In the genomic region with DNA sequence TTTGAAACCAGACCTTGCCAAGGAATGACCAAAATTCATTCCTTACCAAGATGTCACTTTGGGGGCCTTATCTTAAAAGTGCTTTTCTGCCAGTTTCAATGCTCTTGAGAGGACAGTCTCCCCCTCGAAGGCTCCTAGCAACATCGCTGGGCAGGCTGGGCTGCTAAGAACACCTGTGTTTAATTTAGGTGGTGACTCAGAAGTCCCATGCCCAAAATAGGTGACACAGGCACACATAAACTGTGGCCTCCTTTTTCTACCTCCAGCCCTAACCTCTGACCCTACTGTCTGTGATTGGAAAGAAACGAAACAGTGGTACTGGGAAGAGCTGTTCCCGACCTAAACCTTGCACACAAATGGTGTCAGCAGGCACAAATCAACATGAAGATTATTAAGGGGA, we compare ENCODE assay signal across 21 cellular contexts. TPM values are rescaled to one million over a fixed set of nuclear protein-coding genes. Genes with fewer than 3 reads are reported as not detected.
DNase-seq lines count a peak whose midpoint lies in the region; ATAC-seq and TF ChIP-seq lines count a peak whose summit lies in the region.
"Had no signal": no experiment of that assay in that cellular context is flagged by ENCODE, and none has a peak within 500 bp of the region (broad histone marks: within the 10 kb centered on the region; RNA-seq: fewer than 3 reads in every experiment).

No MANE protein-coding gene starts in this region.

- WGBS in SK-N-SH (ENCODE audit: low lambda C conversion rate) = 84% methylated on average over 4 of the region's 4 CpGs

- no peak for TF ChIP-seq POLR2A in vagina (IDR thresholded peaks at IDR 0.05)

- H3K79me2 ChIP-seq in SK-N-SH (ENCODE audit: insufficient read depth) = no peaks in the 10 kb centered on the region

- intact Hi-C loops in vagina (cut with DNase I) = no loop called here

- H3K4me3 Mint-ChIP-seq in osteocyte (ENCODE audit: unreplicated experiment) = peak overlapping the region; percentile 32

- no peaks in the 10 kb centered on the region for H3K9me3 Mint-ChIP-seq in osteocyte (ENCODE audit: unreplicated experiment)

- H3K36me3 Mint-ChIP-seq in osteocyte (ENCODE audit: unreplicated experiment) = no peaks in the 10 kb centered on the region

- no peaks in the 10 kb centered on the region for H4K20me1 ChIP-seq in SK-N-SH (ENCODE audit: insufficient read depth)

- no peaks in the 10 kb centered on the region for H3K9me3 ChIP-seq in SK-N-SH
- no peaks in the 10 kb centered on the region for H3K9me3 ChIP-seq in vagina
- H3K9me3 ChIP-seq: ovary, SJCRH30 had no signal

- H3K27ac ChIP-seq in SK-N-SH (ENCODE audit: low read depth in 2 of 2, low read length in 1 of 2) = peak overlapping the region; percentile 18 to 90; a peak in 3 of 4 replicates
- H3K27ac ChIP-seq in coronary artery = peak overlapping the region; percentile 83 to 91
- H3K27ac ChIP-seq in vagina = peak overlapping the region; percentile 82
- H3K27ac ChIP-seq: C4-2B, SJCRH30 had no signal

- no peak for TF ChIP-seq RAD21 in SK-N-SH (IDR thresholded peaks at IDR 0.05; ENCODE audit: low read length)

- ATAC-seq in SK-N-SH treated with all-trans-retinoic acid at 6 μM for 48 hours = no peak
- ATAC-seq: left cardiac atrium had no signal

- no peaks in the 10 kb centered on the region for H3K9me2 ChIP-seq in SK-N-SH

- POLR2A ChIA-PET in SK-N-SH (lab: Yijun Ruan, JAX) = no interaction called here

- CTCF ChIA-PET in SK-N-SH (lab: Yijun Ruan, JAX) = interaction anchor here (1.9 kb wide), 1 partner anchor 540 kb away, joined by 5 read pairs; no protein-coding TSS in a partner anchor

- H2AFZ ChIP-seq in SK-N-SH (ENCODE audit: low read depth) = no peak overlapping the region

- DNase-seq in SK-N-SH (no peak), coronary artery (ENCODE audit: low spot score) (no peak), osteocyte (ENCODE audit: extremely low spot score, unreplicated experiment) (no peak), vagina (ENCODE audit: extremely low spot score in 2 of 2) (no peak), AG08395 (ENCODE audit: low spot score) (no peak), NCI-H1417 treated with DMSO at 0.1 percent for 48 hours (lab: John Stamatoyannopoulos, UW) (no peak), NCI-H69 (lab: John Stamatoyannopoulos, UW) (no peak)
- DNase-seq: 8988T; activated CD4-positive, CD25-positive, alpha-beta regulatory T cell treated with anti-CD3 and anti-CD28 coated beads, Interleukin-2, amount 50 U/mL, for 72 hours; activated CD8-positive, alpha-beta memory T cell treated with anti-CD3 and anti-CD28 coated beads, Interleukin-2, amount 50 U/mL, for 48 hours; amygdala; cerebellar nuclear complex; DMS79; left cardiac atrium; NCI-H187 treated with DMSO at 0.1 percent for 48 hours; NCI-H446 treated with DMSO at 0.1 percent for 48 hours; ovary; SJCRH30; T1000 had no signal

- peaks cover 13% of the 10 kb centered on the region for H3F3A ChIP-seq in SK-N-SH (replicated peaks; ENCODE audit: insufficient read depth)

- no peak for TF ChIP-seq EP300 in SK-N-SH (IDR thresholded peaks at IDR 0.05; ENCODE audit: borderline replicate concordance in 1 of 2, low read depth in 1 of 2, low read length in 1 of 2)

- H3K4me1 ChIP-seq in SK-N-SH (ENCODE audit: control insufficient read depth in 1 of 2, insufficient read depth in 2 of 2, low read depth in 1 of 2, low read length in 1 of 2) (peaks cover 14 to 30% of the 10 kb centered on the region in 2 experiments; a peak in 3 of 4 replicates), vagina (peaks cover 37% of the 10 kb centered on the region)

- H3K4me3 ChIP-seq in SK-N-SH (ENCODE audit: low read depth in 2 of 2, low read length in 1 of 2) (no peak overlapping the region), coronary artery (no peak overlapping the region), vagina (no peak overlapping the region)
- H3K4me3 ChIP-seq: ovary, SJCRH30 had no signal

- no peak for TF ChIP-seq CTCF in SK-N-SH (IDR thresholded peaks at IDR 0.05)
- no peak for TF ChIP-seq CTCF in coronary artery (IDR thresholded peaks at IDR 0.05)
- no peak for TF ChIP-seq CTCF in osteocyte (IDR thresholded peaks at IDR 0.05)
- TF ChIP-seq CTCF in vagina (IDR thresholded peaks at IDR 0.05) = no peak

- H3K27ac Mint-ChIP-seq in osteocyte (ENCODE audit: unreplicated experiment) = peak overlapping the region; percentile 96

- no peaks in the 10 kb centered on the region for H3K36me3 ChIP-seq in SK-N-SH (replicated peaks in 1 of 2; ENCODE audit: control insufficient read depth in 1 of 2, insufficient read depth in 2 of 2, low read length in 1 of 2)
- no peaks in the 10 kb centered on the region for H3K36me3 ChIP-seq in vagina
- H3K36me3 ChIP-seq: ovary, SJCRH30 had no signal

- H3K4me1 Mint-ChIP-seq in osteocyte (ENCODE audit: unreplicated experiment) = peaks cover 73% of the 10 kb centered on the region

- no peaks in the 10 kb centered on the region for H3K27me3 ChIP-seq in SK-N-SH (ENCODE audit: insufficient read depth)
- no peaks in the 10 kb centered on the region for H3K27me3 ChIP-seq in vagina
- H3K27me3 ChIP-seq: ovary, SJCRH30 had no signal

- peak overlapping the region; percentile 81; the same call in 1 of the 2 replicates for H3K4me2 ChIP-seq in SK-N-SH

- no peaks in the 10 kb centered on the region for H3K27me3 Mint-ChIP-seq in osteocyte (ENCODE audit: unreplicated experiment)

- H3K9ac ChIP-seq in SK-N-SH = no peak overlapping the region

TF ChIP-seq in SK-N-SH, 30 proteins besides CTCF, POLR2A, EP300 and RAD21:
- peak; percentile 76 for TF ChIP-seq TCF12 (IDR thresholded peaks at IDR 0.05)
- TF ChIP-seq POLR2AphosphoS5 (IDR thresholded peaks at IDR 0.05; ENCODE audit: low read depth, low read length) = no peak
- no peak for TF ChIP-seq MXI1 (IDR thresholded peaks at IDR 0.05; ENCODE audit: low read depth, low read length)

TF ChIP-seq in SK-N-SH treated with all-trans-retinoic acid at 6 μM for 48 hours, 23 proteins besides CTCF, POLR2A, EP300 and RAD21:
- TF ChIP-seq RARB (CRISPR knock-in tag; IDR thresholded peaks at IDR 0.05) (no peak), ARNTL (CRISPR knock-in tag; IDR thresholded peaks at IDR 0.05; ENCODE audit: borderline replicate concordance, low read depth) (no peak), ZNF8 (CRISPR knock-in tag; IDR thresholded peaks at IDR 0.05) (no peak), ZNF565 (CRISPR knock-in tag; conservative IDR thresholded peaks at IDR 0.05; ENCODE audit: low read depth) (no peak), ZC3H10 (CRISPR knock-in tag; IDR thresholded peaks at IDR 0.05) (no peak), PPARA (CRISPR knock-in tag; IDR thresholded peaks at IDR 0.05; ENCODE audit: borderline replicate concordance) (no peak), GLIS3 (CRISPR knock-in tag; IDR thresholded peaks at IDR 0.05) (no peak), TOX (CRISPR knock-in tag; IDR thresholded peaks at IDR 0.05; ENCODE audit: borderline replicate concordance) (no peak)
- TF ChIP-seq, protein P1, sequence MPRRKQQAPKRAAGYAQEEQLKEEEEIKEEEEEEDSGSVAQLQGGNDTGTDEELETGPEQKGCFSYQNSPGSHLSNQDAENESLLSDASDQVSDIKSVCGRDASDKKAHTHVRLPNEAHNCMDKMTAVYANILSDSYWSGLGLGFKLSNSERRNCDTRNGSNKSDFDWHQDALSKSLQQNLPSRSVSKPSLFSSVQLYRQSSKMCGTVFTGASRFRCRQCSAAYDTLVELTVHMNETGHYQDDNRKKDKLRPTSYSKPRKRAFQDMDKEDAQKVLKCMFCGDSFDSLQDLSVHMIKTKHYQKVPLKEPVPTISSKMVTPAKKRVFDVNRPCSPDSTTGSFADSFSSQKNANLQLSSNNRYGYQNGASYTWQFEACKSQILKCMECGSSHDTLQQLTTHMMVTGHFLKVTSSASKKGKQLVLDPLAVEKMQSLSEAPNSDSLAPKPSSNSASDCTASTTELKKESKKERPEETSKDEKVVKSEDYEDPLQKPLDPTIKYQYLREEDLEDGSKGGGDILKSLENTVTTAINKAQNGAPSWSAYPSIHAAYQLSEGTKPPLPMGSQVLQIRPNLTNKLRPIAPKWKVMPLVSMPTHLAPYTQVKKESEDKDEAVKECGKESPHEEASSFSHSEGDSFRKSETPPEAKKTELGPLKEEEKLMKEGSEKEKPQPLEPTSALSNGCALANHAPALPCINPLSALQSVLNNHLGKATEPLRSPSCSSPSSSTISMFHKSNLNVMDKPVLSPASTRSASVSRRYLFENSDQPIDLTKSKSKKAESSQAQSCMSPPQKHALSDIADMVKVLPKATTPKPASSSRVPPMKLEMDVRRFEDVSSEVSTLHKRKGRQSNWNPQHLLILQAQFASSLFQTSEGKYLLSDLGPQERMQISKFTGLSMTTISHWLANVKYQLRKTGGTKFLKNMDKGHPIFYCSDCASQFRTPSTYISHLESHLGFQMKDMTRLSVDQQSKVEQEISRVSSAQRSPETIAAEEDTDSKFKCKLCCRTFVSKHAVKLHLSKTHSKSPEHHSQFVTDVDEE (CRISPR knock-in tag; IDR thresholded peaks at IDR 0.05) = no peak

RNA-seq across cellular contexts. Expression of a gene that starts 28.7 kb away (rescaled TPM):
- 4.2 and 4.9 TPM in 2 replicates for polyA plus RNA-seq in SK-N-SH (2012; rRNA removed)
- polyA plus RNA-seq in SK-N-SH (2012; cell fraction: cytosol; rRNA removed) = 6.5 and 8.4 TPM in 2 replicates
- 2.9 and 5.3 TPM in 2 replicates for polyA plus RNA-seq in SK-N-SH (2012; cell fraction: nucleus; rRNA removed)
- 49.6 and 56.4 TPM in 2 replicates for total RNA-seq in osteocyte
- 49.4 TPM for total RNA-seq in vagina
